ENCODE assay signal across 20 cellular contexts in genomic region chr3:185381321-185381720, GRCh38. TPM values are rescaled to one million over a fixed set of nuclear protein-coding genes. Genes with fewer than 3 reads are reported as not detected.
A peak's percentile ranks its signal among the peaks of the same experiment; 100 is the strongest.
DNase-seq lines count a peak whose midpoint lies in the region; ATAC-seq, FAIRE-seq and TF ChIP-seq lines count a peak whose summit lies in the region.
"Had no signal": no experiment of that assay in that cellular context is flagged by ENCODE, and none has a peak within 500 bp of the region (broad histone marks: within the 10 kb centered on the region; RNA-seq: fewer than 3 reads in every experiment).

No MANE protein-coding gene starts in this region.

- no peaks in the 10 kb centered on the region for H3K9me2 ChIP-seq in MM.1S (replicated peaks; ENCODE audit: insufficient read depth, low read length)

- peaks cover 81% of the 10 kb centered on the region for H3K79me2 ChIP-seq in MM.1S (ENCODE audit: low read length)

- no peaks in the 10 kb centered on the region for H3K9me3 ChIP-seq in MM.1S (replicated peaks; ENCODE audit: insufficient read depth, low read length)

- no peak overlapping the region for H3K9ac ChIP-seq in MM.1S (ENCODE audit: low read length)

- H3K27ac ChIP-seq in MM.1S (ENCODE audit: low read length), result peak overlapping the region; percentile 71

- H3K4me2 ChIP-seq in MM.1S (ENCODE audit: low read depth, low read length), result peak overlapping the region; percentile 65

- no peak for TF ChIP-seq CTCF in MM.1S (IDR thresholded peaks at IDR 0.05; ENCODE audit: low read length)

- H4K20me1 ChIP-seq in MM.1S (ENCODE audit: insufficient read depth, low read length), result no peaks in the 10 kb centered on the region

- peaks cover 30% of the 10 kb centered on the region for H3K4me1 ChIP-seq in MM.1S (ENCODE audit: low read length)

- peaks cover 24% of the 10 kb centered on the region for H3F3A ChIP-seq in MM.1S (ENCODE audit: insufficient read depth, low read length)

- FAIRE-seq in GM19239 (lab: Jason Lieb, UNC), result peak; percentile 64
- FAIRE-seq: G401.6, GM12892, GM18507, HepG2 had no signal

- DNase-seq in GM19239 (ENCODE audit: insufficient read length, low spot score) (no peak), MM.1S (peak; percentile 82), left lobe of liver (ENCODE audit: low spot score) (no peak), superior temporal gyrus (ENCODE audit: extremely low spot score) (peak; percentile 4), germinal center (ENCODE audit: low spot score) (no peak)
- DNase-seq: C1 segment of cervical spinal cord; CD4-positive, CD25-positive, alpha-beta regulatory T cell; CD8-positive, alpha-beta memory T cell; COR-L47; DMS 273 treated with DMSO at 0.1 percent for 48 hours; DMS53; DND-41; GOT3; H9 had no signal

- H2AFZ ChIP-seq in MM.1S (ENCODE audit: low read length), result peak overlapping the region; percentile 13; the same call in 1 of the 2 replicates

- ATAC-seq in left lobe of liver (peak; percentile 34), HG02884 (IDR thresholded peaks at IDR 0.05; ENCODE audit: unreplicated experiment) (no peak), GM19452 (IDR thresholded peaks at IDR 0.05; ENCODE audit: unreplicated experiment) (no peak)
- ATAC-seq: HepG2 had no signal

- no peaks in the 10 kb centered on the region for H3K36me3 ChIP-seq in MM.1S (replicated peaks; ENCODE audit: insufficient read depth, low read length)

- no peaks in the 10 kb centered on the region for H3K27me3 ChIP-seq in MM.1S (replicated peaks; ENCODE audit: insufficient read depth, low read length)

- peak overlapping the region; percentile 14 for H3K4me3 ChIP-seq in MM.1S (ENCODE audit: low read length)

RNA-seq across cellular contexts. Expression of gene MAP3K13, which starts 18.4 kb away (rescaled TPM):
- 20.0 TPM for total RNA-seq in left lobe of liver

Comparison
In these comparisons a context has a peak if more than half of its experiments do, and no peak if none do; other contexts are left out.
1. DNase-seq: peak in MM.1S (single experiment) and superior temporal gyrus (single experiment); none in GM19239 (single experiment), left lobe of liver (single experiment) and germinal center (single experiment).